Comparison of ENCODE assay signal across 8 cellular contexts in the genomic region with DNA sequence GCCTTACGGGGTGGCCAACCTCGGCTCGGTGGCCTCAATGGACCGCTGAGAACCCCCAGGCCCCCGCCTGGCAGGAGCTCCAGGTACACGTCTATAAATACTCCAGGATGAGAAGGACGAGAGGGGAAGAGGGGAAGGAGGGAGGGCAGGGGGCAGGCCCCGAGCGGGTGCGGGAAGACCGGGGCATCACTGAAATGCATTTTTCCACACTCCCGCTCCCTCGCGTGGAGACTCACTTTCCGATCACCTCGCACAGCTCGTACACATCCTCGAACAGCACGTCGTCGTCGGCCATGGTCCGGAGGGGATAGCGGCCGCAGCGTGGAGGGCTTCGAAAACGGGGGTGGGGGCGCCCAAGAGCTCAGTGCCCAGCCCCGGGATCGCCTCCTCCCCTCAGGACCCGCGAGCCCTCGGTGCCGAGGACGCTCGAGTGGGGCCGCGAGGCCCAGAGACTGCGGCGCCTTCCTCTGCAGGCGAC. TPM values are rescaled to one million over a fixed set of nuclear protein-coding genes. Genes with fewer than 3 reads are reported as not detected.
DNase-seq lines count a peak whose midpoint lies in the region; ATAC-seq and TF ChIP-seq lines count a peak whose summit lies in the region.

No MANE protein-coding gene starts in this region.

- intact Hi-C loops in right cardiac atrium (cut with DNase I): no loop called here

- H3K4me3 ChIP-seq in GM12875 (ENCODE audit: low read depth, low read length) (peak overlapping the region; percentile 45), adipocyte (ENCODE audit: low read length) (peak overlapping the region; percentile 92), right cardiac atrium (ENCODE audit: low read length) (peak overlapping the region; percentile 64)

- peak; percentile 23 for DNase-seq in NCI-H748 treated with DMSO at 0.1 percent for 48 hours (lab: John Stamatoyannopoulos, UW)
- peak; percentile 47 for DNase-seq in adipocyte (ENCODE audit: low read depth)
- peak; percentile 34 to 70 (median 64) for DNase-seq in right cardiac atrium
- peak; percentile 9 for DNase-seq in putamen (ENCODE audit: low spot score)
- DNase-seq in effector CD4-positive, alpha-beta T cell: no peak
- DNase-seq in GM19240 (ENCODE audit: insufficient read length, low spot score): no peak

- H3K9me3 ChIP-seq in adipocyte (ENCODE audit: control insufficient read depth, low read length): no peaks in the 10 kb centered on the region
- no peaks in the 10 kb centered on the region for H3K9me3 ChIP-seq in right cardiac atrium (ENCODE audit: control insufficient read depth, low read length)

- H3K9ac ChIP-seq in adipocyte (ENCODE audit: low read length): peak overlapping the region; percentile 87

- H3K27me3 ChIP-seq in adipocyte (replicated peaks; ENCODE audit: control insufficient read depth, insufficient read depth, low read length) (no peaks in the 10 kb centered on the region), right cardiac atrium (ENCODE audit: control insufficient read depth, insufficient read depth) (no peaks in the 10 kb centered on the region)

- TF ChIP-seq CTCF in GM12875 (IDR thresholded peaks at IDR 0.05; ENCODE audit: borderline replicate concordance, insufficient read depth, low read depth, low read length): no peak

- WGBS in right cardiac atrium: under 1% methylated on average over 42 of the region's 42 CpGs

- ATAC-seq in HG02678 (IDR thresholded peaks at IDR 0.05; ENCODE audit: unreplicated experiment) (peak; percentile 24), right cardiac atrium (peak; percentile 3 to 8)

- H3K27ac ChIP-seq in right cardiac atrium (ENCODE audit: low read length): peak overlapping the region; percentile 43

- H3K4me1 ChIP-seq in adipocyte (ENCODE audit: control insufficient read depth, insufficient read depth, low read length) (no peaks in the 10 kb centered on the region), right cardiac atrium (ENCODE audit: control insufficient read depth, insufficient read depth, low read length) (no peaks in the 10 kb centered on the region)

- no peaks in the 10 kb centered on the region for H3K36me3 ChIP-seq in adipocyte (ENCODE audit: control insufficient read depth, insufficient read depth, low read length, severe bottlenecking)

RNA-seq across cellular contexts. Expression of a gene that starts 0.6 kb away (rescaled TPM):
- total RNA-seq in right cardiac atrium: 10 to 100 TPM; 15.2 to 17.5 (median 17.1) TPM
- polyA plus RNA-seq in right cardiac atrium: 3.3 TPM

Comparison
In these comparisons a context has a peak if more than half of its experiments do, and no peak if none do; other contexts are left out.
1. DNase-seq: peak in NCI-H748 treated with DMSO at 0.1 percent for 48 hours (single experiment), adipocyte (single experiment), right cardiac atrium (3 of 3) and putamen (single experiment); none in effector CD4-positive, alpha-beta T cell (single experiment) and GM19240 (single experiment).
2. Peak in every context shown above with its lines, with median percentiles within 50 percentile points of each other: H3K4me3 ChIP-seq.